25 cellular contexts compared by ENCODE assay signal in genomic region chr5:169085656-169086055, GRCh38.
DNase-seq lines count a peak whose midpoint lies in the region; ATAC-seq, FAIRE-seq and TF ChIP-seq lines count a peak whose summit lies in the region.
"Had no signal": no experiment of that assay in that cellular context is flagged by ENCODE, and none has a peak within 500 bp of the region (broad histone marks: within the 10 kb centered on the region; RNA-seq: fewer than 3 reads in every experiment).

No MANE protein-coding gene starts in this region.

- H3K27me3 Mint-ChIP-seq in MCF 10A (ENCODE audit: insufficient read depth, unreplicated experiment): no peaks in the 10 kb centered on the region
- H3K27me3 Mint-ChIP-seq in nephron (ENCODE audit: low read depth): peaks cover 4% of the 10 kb centered on the region
- H3K27me3 Mint-ChIP-seq: CD4-positive, CD25-positive, alpha-beta regulatory T cell had no signal

- no peaks in the 10 kb centered on the region for H4K20me1 ChIP-seq in mammary epithelial cell (ENCODE audit: insufficient read depth, low read length)
- H4K20me1 ChIP-seq: BLaER1 had no signal

- no peak for TF ChIP-seq CTCF in mammary epithelial cell (conservative IDR thresholded peaks at IDR 0.05 in 1 of 2, IDR thresholded peaks at IDR 0.05 in 1 of 2; ENCODE audit: extremely low read depth in 1 of 2, insufficient read depth in 1 of 2, low read depth in 1 of 2, low read length in 2 of 2)
- no peak for TF ChIP-seq CTCF in MCF 10A (IDR thresholded peaks at IDR 0.05; ENCODE audit: unreplicated experiment)
- no peak for TF ChIP-seq CTCF in bronchial epithelial cell (IDR thresholded peaks at IDR 0.05; ENCODE audit: insufficient read depth, low read length, severe bottlenecking)
- TF ChIP-seq CTCF in nephron (IDR thresholded peaks at IDR 0.05; ENCODE audit: unreplicated experiment in 3 of 3): no peak

- H3K4me2 ChIP-seq in mammary epithelial cell (ENCODE audit: insufficient read depth, low read depth, low read length): no peak overlapping the region
- H3K4me2 ChIP-seq: BLaER1 had no signal

- H3K9me3 ChIP-seq in mammary epithelial cell (replicated peaks; ENCODE audit: insufficient read depth, low read length): no peaks in the 10 kb centered on the region

- in situ Hi-C loops in mammary epithelial cell (cut with MboI; ENCODE audit: low sequenced_read_pairs in 2 of 2): no loop called here

- H3K27ac Mint-ChIP-seq in MCF 10A (ENCODE audit: low read depth, unreplicated experiment): no peak overlapping the region
- H3K27ac Mint-ChIP-seq in nephron: peak overlapping the region; percentile 88 to 93 (median 91)
- H3K27ac Mint-ChIP-seq: CD4-positive, CD25-positive, alpha-beta regulatory T cell had no signal

- peaks cover 14% of the 10 kb centered on the region for H3K4me1 ChIP-seq in mammary epithelial cell (ENCODE audit: insufficient read depth, low read length)
- H3K4me1 ChIP-seq: BLaER1 had no signal

- no peak overlapping the region for H3K9ac ChIP-seq in mammary epithelial cell (ENCODE audit: insufficient read depth, low read length)
- H3K9ac ChIP-seq: BLaER1 had no signal

- BruUV-seq in mammary epithelial cell (replicated peaks; lab: Mats Ljungman, UMichigan) (no TSS peak), MCF 10A (replicated peaks; lab: Mats Ljungman, UMichigan) (no TSS peak)

- H3K4me3 ChIP-seq in mammary epithelial cell (replicated peaks in 1 of 3; ENCODE audit: insufficient read depth in 1 of 3, low read depth in 2 of 3, low read length in 3 of 3) (no peak overlapping the region), bronchial epithelial cell (ENCODE audit: low read depth, low read length) (no peak overlapping the region)
- H3K4me3 ChIP-seq: BLaER1, GM12878, K562 had no signal

- POLR2A ChIA-PET in MCF 10A (lab: Yijun Ruan, JAX): interaction anchor here (0.9 kb wide), 1 partner anchor 9 kb away, joined by 3 read pairs; no protein-coding TSS in a partner anchor

- H3K9me3 Mint-ChIP-seq in MCF 10A (ENCODE audit: unreplicated experiment) (peaks cover 22% of the 10 kb centered on the region), nephron (peaks cover 8% of the 10 kb centered on the region)

- H3K36me3 Mint-ChIP-seq in MCF 10A (ENCODE audit: insufficient read depth, unreplicated experiment): no peaks in the 10 kb centered on the region
- H3K36me3 Mint-ChIP-seq in nephron (ENCODE audit: low read depth): peaks cover 10% of the 10 kb centered on the region
- H3K36me3 Mint-ChIP-seq: CD4-positive, CD25-positive, alpha-beta regulatory T cell had no signal

- DNase-seq in mammary epithelial cell: peak; percentile 49
- DNase-seq in MCF 10A (ENCODE audit: unreplicated experiment): no peak
- peak; percentile 15 for DNase-seq in bronchial epithelial cell (ENCODE audit: low read depth)
- DNase-seq in iPS-NIHi7 (ENCODE audit: extremely low spot score): no peak
- no peak for DNase-seq in cerebellar nuclear complex (lab: John Stamatoyannopoulos, UW)
- DNase-seq: CD4-positive, CD25-positive, alpha-beta regulatory T cell; DMS53; GDM1; Kasumi-1; MV-4-11; NCI-H1105 treated with DMSO at 0.1 percent for 48 hours; NCI-H146; NCI-H2029 treated with DMSO at 0.1 percent for 48 hours; NCI-H2227 treated with DMSO at 0.1 percent for 48 hours; RPMI8226; SHP77 had no signal

- H3K27me3 ChIP-seq in mammary epithelial cell (ENCODE audit: insufficient read depth, low read length): no peaks in the 10 kb centered on the region
- H3K27me3 ChIP-seq in bronchial epithelial cell (ENCODE audit: control insufficient read depth, insufficient read depth, low read length): no peaks in the 10 kb centered on the region
- H3K27me3 ChIP-seq: BLaER1 had no signal

- no peaks in the 10 kb centered on the region for H3K79me2 ChIP-seq in mammary epithelial cell (ENCODE audit: insufficient read depth, low read length)

- H2AFZ ChIP-seq in mammary epithelial cell (ENCODE audit: low read depth, low read length): no peak overlapping the region

- peak; percentile 50 for FAIRE-seq in bronchial epithelial cell (lab: Jason Lieb, UNC)
- FAIRE-seq: D721Med, GM12878, H54, HTR-8/SVneo, K562 had no signal

- H3K27ac ChIP-seq in mammary epithelial cell (ENCODE audit: insufficient read depth, low read depth, low read length): no peak overlapping the region
- H3K27ac ChIP-seq: 22Rv1, BLaER1 had no signal

- intact Hi-C loops in mammary epithelial cell (cut with micrococcal nuclease): no loop called here
- intact Hi-C loops in MCF 10A (cut with micrococcal nuclease): no loop called here

- H3K4me1 Mint-ChIP-seq in MCF 10A (ENCODE audit: insufficient read depth, unreplicated experiment): no peaks in the 10 kb centered on the region
- peaks cover 62% of the 10 kb centered on the region for H3K4me1 Mint-ChIP-seq in nephron
- H3K4me1 Mint-ChIP-seq: CD4-positive, CD25-positive, alpha-beta regulatory T cell had no signal

- CTCF ChIA-PET in mammary epithelial cell (lab: Charles Lee; ENCODE audit: low non-redundant PET): no interaction called here
- CTCF ChIA-PET in MCF 10A (lab: Yijun Ruan, JAX): interaction anchor here (1.0 kb wide), 1 partner anchor 9 kb away, joined by 4 read pairs; no protein-coding TSS in a partner anchor

- no peak overlapping the region for H3K4me3 Mint-ChIP-seq in MCF 10A (ENCODE audit: unreplicated experiment)
- no peak overlapping the region for H3K4me3 Mint-ChIP-seq in nephron
- H3K4me3 Mint-ChIP-seq: CD4-positive, CD25-positive, alpha-beta regulatory T cell had no signal

- H3K36me3 ChIP-seq in mammary epithelial cell (ENCODE audit: insufficient read depth, low read length) (no peaks in the 10 kb centered on the region), bronchial epithelial cell (ENCODE audit: control insufficient read depth, insufficient read depth, low read length) (no peaks in the 10 kb centered on the region)
- H3K36me3 ChIP-seq: BLaER1 had no signal

- WGBS in mammary epithelial cell (ENCODE audit: low coverage, missing lambda C conversion rate): 75% methylated on average over 8 of the region's 8 CpGs

- no peak for ATAC-seq in GM21825 (IDR thresholded peaks at IDR 0.05; ENCODE audit: unreplicated experiment)
- ATAC-seq: GM12878, K562 had no signal

- dilution Hi-C loops in mammary epithelial cell (cut with HindIII; ENCODE audit: low sequenced_read_pairs): no loop called here

Comparison
In these comparisons a context has a peak if more than half of its experiments do, and no peak if none do; other contexts are left out.
1. DNase-seq: peak in mammary epithelial cell (single experiment) and bronchial epithelial cell (single experiment); none in MCF 10A (single experiment), iPS-NIHi7 (single experiment) and cerebellar nuclear complex (0 of 2).